Comparison of ENCODE assay signal across 9 cellular contexts in the genomic region with DNA sequence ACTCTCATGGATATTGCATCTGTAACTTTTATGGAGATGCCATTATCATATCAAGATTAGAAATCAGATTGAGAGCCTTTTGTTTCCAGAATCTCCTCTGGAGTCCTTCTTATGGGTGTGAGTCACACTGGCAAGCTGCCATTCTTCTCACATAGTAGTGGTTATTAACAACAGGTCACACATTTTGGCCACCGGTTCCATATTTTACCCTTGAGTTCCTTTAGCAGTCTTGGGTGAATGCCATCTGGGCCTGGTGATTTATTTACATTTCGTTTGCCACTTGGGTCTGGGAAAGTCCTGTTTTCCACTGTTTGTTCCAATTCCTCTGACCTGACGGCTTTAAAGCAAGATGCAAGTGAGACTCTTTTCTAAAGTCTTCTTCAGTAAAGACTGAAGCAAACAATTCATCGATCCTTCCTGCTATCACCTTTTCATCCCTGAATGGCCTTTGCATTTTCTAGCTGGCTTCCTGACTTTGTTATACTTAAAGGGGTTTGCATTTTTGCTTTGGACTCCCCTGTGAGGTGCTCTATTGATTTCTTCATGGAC.
DNase-seq lines count a peak whose midpoint lies in the region; ATAC-seq, FAIRE-seq and TF ChIP-seq lines count a peak whose summit lies in the region.
"Had no signal": no experiment of that assay in that cellular context is flagged by ENCODE, and none has a peak within 500 bp of the region (broad histone marks: within the 10 kb centered on the region; RNA-seq: fewer than 3 reads in every experiment).

No MANE protein-coding gene starts in this region.

- H3K9ac ChIP-seq in kidney (ENCODE audit: low read length in 2 of 2), result no peak overlapping the region

- H3K9me3 ChIP-seq in adrenal gland (replicated peaks in 1 of 3) (no peaks in the 10 kb centered on the region), kidney (ENCODE audit: control insufficient read depth in 1 of 2, low read length in 2 of 2) (no peaks in the 10 kb centered on the region)

- DNase-seq in AG09309 (ENCODE audit: low read depth) (peak; percentile 66), HT-29 (ENCODE audit: low spot score) (peak; percentile 70), adrenal gland (peak; percentile 53 to 89 (median 85)), kidney (no peak), inferior parietal cortex (ENCODE audit: extremely low spot score) (no peak)
- no peak for DNase-seq in NK-92 treated with Interleukin-12 subunit alpha and Interleukin-12 subunit beta, amount 100 ng/mL, for 24 hours (lab: John Stamatoyannopoulos, UW)
- DNase-seq: naive thymus-derived CD4-positive, alpha-beta T cell had no signal

- no peak for TF ChIP-seq CTCF in AG09309 (IDR thresholded peaks at IDR 0.05; ENCODE audit: control insufficient read depth, insufficient read depth, low read depth, low read length, missing control alignments)
- no peak for TF ChIP-seq CTCF in adrenal gland (IDR thresholded peaks at IDR 0.05)
- no peak for TF ChIP-seq CTCF in kidney (IDR thresholded peaks at IDR 0.05; ENCODE audit: borderline replicate concordance, extremely low read depth, insufficient read depth)

- H3K27ac ChIP-seq in adrenal gland, result no peak overlapping the region
- no peak overlapping the region for H3K27ac ChIP-seq in kidney (ENCODE audit: low read depth in 2 of 2, low read length in 2 of 2)

- WGBS in adrenal gland, 4 donors, result 19 to 25% (median 23%) methylated on average over 4 of the region's 4 CpGs

- H3K4me3 ChIP-seq in AG09309 (ENCODE audit: control insufficient read depth, low read depth, low read length) (no peak overlapping the region), adrenal gland (no peak overlapping the region), kidney (ENCODE audit: low read length in 2 of 2) (no peak overlapping the region)

- H3K4me1 ChIP-seq in adrenal gland (replicated peaks in 1 of 2) (no peaks in the 10 kb centered on the region), kidney (ENCODE audit: control insufficient read depth in 1 of 2, insufficient read depth in 1 of 2, low read depth in 1 of 2, low read length in 2 of 2) (peaks cover 2 to 4% of the 10 kb centered on the region in 2 donors)

- no peaks in the 10 kb centered on the region for H3K27me3 ChIP-seq in adrenal gland

- TF ChIP-seq POLR2A in adrenal gland (IDR thresholded peaks at IDR 0.05), result no peak

- ATAC-seq in HG02840 (IDR thresholded peaks at IDR 0.05; ENCODE audit: low FRiP score, unreplicated experiment) (no peak), GM21723 (IDR thresholded peaks at IDR 0.05; ENCODE audit: unreplicated experiment) (no peak)
- ATAC-seq: naive thymus-derived CD4-positive, alpha-beta T cell had no signal

- intact Hi-C loops in adrenal gland (cut with DNase I), result no loop called here
- intact Hi-C loops in kidney (cut with DNase I), result no loop called here

- no peaks in the 10 kb centered on the region for H3K36me3 ChIP-seq in adrenal gland (replicated peaks in 1 of 2)
- H3K36me3 ChIP-seq in kidney (ENCODE audit: control insufficient read depth in 1 of 2, insufficient read depth in 2 of 2, low read length in 2 of 2), result no peaks in the 10 kb centered on the region

- FAIRE-seq in kidney (lab: Jason Lieb, UNC), result peak; percentile 27

Comparison
In these comparisons a context has a peak if more than half of its experiments do, and no peak if none do; other contexts are left out.
1. DNase-seq: peak in AG09309 (single experiment), HT-29 (single experiment) and adrenal gland (7 of 7); none in kidney (single experiment), inferior parietal cortex (single experiment) and NK-92 treated with Interleukin-12 subunit alpha and Interleukin-12 subunit beta, amount 100 ng/mL, for 24 hours (single experiment).